ENCODE assay signal across 13 cellular contexts in the genomic region with DNA sequence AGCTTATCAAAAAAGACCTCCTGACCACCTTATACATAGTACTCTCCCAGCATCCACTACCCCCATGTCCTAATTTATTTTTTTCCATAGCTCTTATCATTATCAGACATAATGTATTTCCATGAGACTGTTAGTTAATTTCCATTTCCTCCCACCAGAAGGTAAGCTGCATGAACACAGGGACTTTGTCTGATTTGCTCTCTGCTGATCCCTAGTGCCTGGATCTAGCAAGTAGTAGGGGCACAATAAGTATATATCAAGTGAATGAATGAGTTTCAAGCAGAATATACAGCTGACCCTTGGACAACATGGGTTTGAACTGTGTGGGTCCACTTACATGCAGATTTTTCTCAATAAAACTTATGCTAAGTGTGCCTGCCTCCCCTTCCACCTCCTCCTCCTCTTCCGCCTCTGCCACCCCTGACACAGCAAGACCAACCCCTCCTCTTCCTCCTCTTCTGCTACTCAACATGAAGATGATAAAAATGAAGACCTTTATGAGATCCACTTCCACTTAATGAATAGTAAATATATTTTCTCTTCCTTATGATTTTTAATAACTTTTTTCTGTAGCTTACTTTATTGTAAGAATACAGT. TPM values are rescaled to one million over a fixed set of nuclear protein-coding genes. Genes with fewer than 3 reads are reported as not detected.
DNase-seq lines count a peak whose midpoint lies in the region; ATAC-seq and TF ChIP-seq lines count a peak whose summit lies in the region.
"Had no signal": no experiment of that assay in that cellular context is flagged by ENCODE, and none has a peak within 500 bp of the region (broad histone marks: within the 10 kb centered on the region; RNA-seq: fewer than 3 reads in every experiment).

No MANE protein-coding gene starts in this region.

- CTCF ChIA-PET in activated CD4-positive, alpha-beta T cell treated with anti-CD3 and anti-CD28 coated beads for 36 hours (lab: Charles Lee): no interaction called here

- peaks cover 0 to 3% (median 0%) of the 10 kb centered on the region in 5 donors for H3K27me3 Mint-ChIP-seq in naive thymus-derived CD8-positive, alpha-beta T cell
- no peaks in the 10 kb centered on the region for H3K27me3 Mint-ChIP-seq in activated CD4-positive, alpha-beta T cell treated with anti-CD3 and anti-CD28 coated beads for 36 hours
- H3K27me3 Mint-ChIP-seq: activated CD4-positive, alpha-beta T cell treated with anti-CD3 and anti-CD28 coated beads, Interleukin-2, amount 10 ng/mL, durations not matched to agents 7 days and 5 days; CD4-positive, alpha-beta memory T cell had no signal

- no peak for TF ChIP-seq POLR2A in esophagus muscularis mucosa (IDR thresholded peaks at IDR 0.05; ENCODE audit: low read depth)

- no peaks in the 10 kb centered on the region for H3K4me1 ChIP-seq in esophagus muscularis mucosa

- H3K4me3 Mint-ChIP-seq in naive thymus-derived CD8-positive, alpha-beta T cell: no peak overlapping the region
- H3K4me3 Mint-ChIP-seq in activated CD4-positive, alpha-beta T cell treated with anti-CD3 and anti-CD28 coated beads for 36 hours: no peak overlapping the region
- H3K4me3 Mint-ChIP-seq: activated CD4-positive, alpha-beta T cell treated with anti-CD3 and anti-CD28 coated beads, Interleukin-2, amount 10 ng/mL, durations not matched to agents 7 days and 5 days; CD4-positive, alpha-beta memory T cell had no signal

- DNase-seq in EL: peak; percentile 8
- peak; percentile 17 for DNase-seq in SW480 (ENCODE audit: low spot score)
- DNase-seq in esophagus muscularis mucosa (ENCODE audit: extremely low spot score): no peak
- peak in 2 of 10 donors; percentile 5 to 37 for DNase-seq in naive thymus-derived CD8-positive, alpha-beta T cell
- no peak for DNase-seq in activated CD4-positive, alpha-beta T cell treated with anti-CD3 and anti-CD28 coated beads, Interleukin-2, amount 50 U/mL, for 48 hours
- no peak for DNase-seq in activated CD4-positive, alpha-beta T cell treated with anti-CD3 and anti-CD28 coated beads for 36 hours
- no peak for DNase-seq in stimulated activated naive CD8-positive, alpha-beta T cell treated with anti-CD3 and anti-CD28 coated beads, Interleukin-15, Interleukin-2, amounts not matched to agents 100 U/mL and 50 U/mL, for 24 hours
- DNase-seq: activated CD4-positive, alpha-beta T cell treated with anti-CD3 and anti-CD28 coated beads, Interleukin-2, amount 10 ng/mL, durations not matched to agents 7 days and 5 days; activated naive CD4-positive, alpha-beta T cell; CD4-positive, alpha-beta memory T cell; NCI-H748 treated with DMSO at 0.1 percent for 48 hours; stimulated activated CD4-positive, alpha-beta T cell treated with anti-CD3 and anti-CD28 coated beads, Interleukin-1b, Interleukin-23, amount 100 ng/mL, for 48 hours had no signal

- no peak overlapping the region for H3K27ac ChIP-seq in esophagus muscularis mucosa (replicated peaks in 1 of 4)

- no peaks in the 10 kb centered on the region for H3K9me3 ChIP-seq in esophagus muscularis mucosa

- POLR2A ChIA-PET in naive thymus-derived CD8-positive, alpha-beta T cell (lab: Charles Lee): interaction anchor here (0.6 to 1.8 kb wide), 5 partner anchors 16 to 194 kb away, joined by 3 to 10 read pairs (median 5); no protein-coding TSS in a partner anchor
- POLR2A ChIA-PET in activated CD4-positive, alpha-beta T cell treated with anti-CD3 and anti-CD28 coated beads for 36 hours (lab: Charles Lee): no interaction called here

- no peak for TF ChIP-seq EP300 in esophagus muscularis mucosa (IDR thresholded peaks at IDR 0.05)

- H3K27ac Mint-ChIP-seq in naive thymus-derived CD8-positive, alpha-beta T cell: no peak overlapping the region
- H3K27ac Mint-ChIP-seq in activated CD4-positive, alpha-beta T cell treated with anti-CD3 and anti-CD28 coated beads for 36 hours: no peak overlapping the region
- H3K27ac Mint-ChIP-seq: activated CD4-positive, alpha-beta T cell treated with anti-CD3 and anti-CD28 coated beads, Interleukin-2, amount 10 ng/mL, durations not matched to agents 7 days and 5 days; CD4-positive, alpha-beta memory T cell had no signal

- no peaks in the 10 kb centered on the region for H3K36me3 Mint-ChIP-seq in naive thymus-derived CD8-positive, alpha-beta T cell
- no peaks in the 10 kb centered on the region for H3K36me3 Mint-ChIP-seq in activated CD4-positive, alpha-beta T cell treated with anti-CD3 and anti-CD28 coated beads for 36 hours (ENCODE audit: low read depth)
- H3K36me3 Mint-ChIP-seq: CD4-positive, alpha-beta memory T cell had no signal

- no peaks in the 10 kb centered on the region for H3K36me3 ChIP-seq in esophagus muscularis mucosa

- TF ChIP-seq CTCF in esophagus muscularis mucosa (IDR thresholded peaks at IDR 0.05): peak in 2 of 3 experiments; percentile 7 to 27

- peak; percentile 67 to 85 for ATAC-seq in naive thymus-derived CD8-positive, alpha-beta T cell
- ATAC-seq in activated CD4-positive, alpha-beta T cell treated with anti-CD3 and anti-CD28 coated beads for 36 hours: no peak
- no peak for ATAC-seq in stimulated activated naive CD8-positive, alpha-beta T cell treated with anti-CD3 and anti-CD28 coated beads, Interleukin-15, Interleukin-2, amounts not matched to agents 100 U/mL and 50 U/mL, for 24 hours
- no peak for ATAC-seq in GM19463 (IDR thresholded peaks at IDR 0.05; ENCODE audit: unreplicated experiment)

- H3K4me3 ChIP-seq in esophagus muscularis mucosa: no peak overlapping the region

- 93% methylated on average over 1 of the region's 1 CpG for WGBS in esophagus muscularis mucosa

- intact Hi-C loops in esophagus muscularis mucosa (cut with DNase I): no loop called here
- intact Hi-C loops in activated CD4-positive, alpha-beta T cell treated with anti-CD3 and anti-CD28 coated beads for 36 hours (cut with DNase I, micrococcal nuclease): no loop called here

- H3K27me3 ChIP-seq in esophagus muscularis mucosa: no peaks in the 10 kb centered on the region

- H3K4me1 Mint-ChIP-seq in naive thymus-derived CD8-positive, alpha-beta T cell: peaks cover 0 to 4% (median 0%) of the 10 kb centered on the region in 4 donors
- no peaks in the 10 kb centered on the region for H3K4me1 Mint-ChIP-seq in activated CD4-positive, alpha-beta T cell treated with anti-CD3 and anti-CD28 coated beads for 36 hours
- H3K4me1 Mint-ChIP-seq: activated CD4-positive, alpha-beta T cell treated with anti-CD3 and anti-CD28 coated beads, Interleukin-2, amount 10 ng/mL, durations not matched to agents 7 days and 5 days had no signal

- no peaks in the 10 kb centered on the region for H3K9me3 Mint-ChIP-seq in naive thymus-derived CD8-positive, alpha-beta T cell
- H3K9me3 Mint-ChIP-seq in activated CD4-positive, alpha-beta T cell treated with anti-CD3 and anti-CD28 coated beads for 36 hours (ENCODE audit: low read depth): no peaks in the 10 kb centered on the region
- H3K9me3 Mint-ChIP-seq: activated CD4-positive, alpha-beta T cell treated with anti-CD3 and anti-CD28 coated beads, Interleukin-2, amount 10 ng/mL, durations not matched to agents 7 days and 5 days had no signal

RNA-seq across cellular contexts. Expression of a gene that starts 53.8 kb away (rescaled TPM):
- total RNA-seq in esophagus muscularis mucosa: not detected
- total RNA-seq in naive thymus-derived CD8-positive, alpha-beta T cell: not detected
- not detected for polyA plus RNA-seq in naive thymus-derived CD8-positive, alpha-beta T cell
- not detected for total RNA-seq in activated CD4-positive, alpha-beta T cell treated with anti-CD3 and anti-CD28 coated beads for 36 hours
- total RNA-seq: activated CD4-positive, alpha-beta T cell treated with anti-CD3 and anti-CD28 coated beads, Interleukin-2, amount 10 ng/mL, durations not matched to agents 7 days and 5 days; CD4-positive, alpha-beta memory T cell had no signal
- polyA plus RNA-seq: CD4-positive, alpha-beta memory T cell had no signal

Comparison
In these comparisons a context has a peak if more than half of its experiments do, and no peak if none do; other contexts are left out.
1. DNase-seq: peak in EL (single experiment) and SW480 (single experiment); none in esophagus muscularis mucosa (single experiment), activated CD4-positive, alpha-beta T cell treated with anti-CD3 and anti-CD28 coated beads, Interleukin-2, amount 50 U/mL, for 48 hours (0 of 2), activated CD4-positive, alpha-beta T cell treated with anti-CD3 and anti-CD28 coated beads for 36 hours (single experiment) and stimulated activated naive CD8-positive, alpha-beta T cell treated with anti-CD3 and anti-CD28 coated beads, Interleukin-15, Interleukin-2, amounts not matched to agents 100 U/mL and 50 U/mL, for 24 hours (single experiment).
2. ATAC-seq: peak in naive thymus-derived CD8-positive, alpha-beta T cell (2 of 2); none in activated CD4-positive, alpha-beta T cell treated with anti-CD3 and anti-CD28 coated beads for 36 hours (single experiment), stimulated activated naive CD8-positive, alpha-beta T cell treated with anti-CD3 and anti-CD28 coated beads, Interleukin-15, Interleukin-2, amounts not matched to agents 100 U/mL and 50 U/mL, for 24 hours (single experiment) and GM19463 (single experiment).